26 cellular contexts compared by ENCODE assay signal in the genomic region with DNA sequence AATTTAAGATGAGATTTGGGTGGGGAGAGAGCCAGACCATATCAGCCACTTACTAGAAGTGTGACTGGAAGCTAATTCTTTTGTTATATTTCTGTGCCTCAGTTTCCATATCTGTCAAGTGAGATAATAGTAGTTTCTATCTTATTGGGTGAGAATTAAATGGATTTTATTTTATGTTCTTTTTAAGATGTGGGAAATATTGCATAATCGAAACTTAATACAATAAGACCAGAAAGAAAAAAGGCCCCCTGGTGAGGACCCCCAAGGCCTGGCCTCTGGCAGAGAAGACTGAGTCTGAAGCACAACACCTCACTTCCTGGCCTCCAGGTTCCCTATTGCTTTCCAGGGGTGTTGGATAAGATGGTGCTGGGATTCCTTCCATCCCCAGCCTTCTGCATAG.
"Had no signal": no experiment of that assay in that cellular context is flagged by ENCODE, and none has a peak within 500 bp of the region (broad histone marks: within the 10 kb centered on the region; RNA-seq: fewer than 3 reads in every experiment).

No MANE protein-coding gene starts in this region.

- H3K4me2 ChIP-seq: PC-9 had no signal

- H3K4me1 ChIP-seq: adrenal gland had no signal

- H3K27ac ChIP-seq: adrenal gland, PC-9 had no signal

- H2AFZ ChIP-seq: PC-9 had no signal

- H3K36me3 Mint-ChIP-seq: activated CD4-positive, alpha-beta memory T cell treated with anti-CD3 and anti-CD28 coated beads for 36 hours; activated naive CD8-positive, alpha-beta T cell had no signal

- ATAC-seq: activated T-helper 17 cell treated with anti-CD3 and anti-CD28 coated beads, Interleukin-2, amount 50 U/mL, for 72 hours; T-helper 17 cell had no signal

- H3K4me3 ChIP-seq: adrenal gland, MG63, PC-9 had no signal

- H3K9me3 Mint-ChIP-seq: activated CD4-positive, alpha-beta memory T cell treated with anti-CD3 and anti-CD28 coated beads for 36 hours; activated CD4-positive, alpha-beta T cell treated with anti-CD3 and anti-CD28 coated beads, Interleukin-2, amount 10 ng/mL, durations not matched to agents 7 days and 5 days; activated naive CD4-positive, alpha-beta T cell treated with anti-CD3 and anti-CD28 coated beads for 36 hours; activated T-helper 17 cell treated with anti-CD3 and anti-CD28 coated beads, Interleukin-2, amount 50 U/mL, for 72 hours had no signal

- H3K4me1 Mint-ChIP-seq: activated T-helper 17 cell treated with anti-CD3 and anti-CD28 coated beads, Interleukin-2, amount 50 U/mL, for 72 hours had no signal

- H3K27me3 Mint-ChIP-seq: activated CD4-positive, alpha-beta T cell treated with anti-CD3 and anti-CD28 coated beads, Interleukin-2, amount 10 ng/mL, durations not matched to agents 7 days and 5 days; activated naive CD8-positive, alpha-beta T cell; activated T-helper 17 cell treated with anti-CD3 and anti-CD28 coated beads, Interleukin-2, amount 50 U/mL, for 72 hours had no signal

- H3K27ac Mint-ChIP-seq: activated CD4-positive, alpha-beta memory T cell treated with anti-CD3 and anti-CD28 coated beads for 36 hours; activated CD4-positive, alpha-beta T cell treated with anti-CD3 and anti-CD28 coated beads, Interleukin-2, amount 10 ng/mL, durations not matched to agents 7 days and 5 days; activated naive CD4-positive, alpha-beta T cell treated with anti-CD3 and anti-CD28 coated beads for 36 hours; activated naive CD8-positive, alpha-beta T cell; activated T-helper 17 cell treated with anti-CD3 and anti-CD28 coated beads, Interleukin-2, amount 50 U/mL, for 72 hours; T-helper 17 cell had no signal

- H3K4me3 Mint-ChIP-seq: activated CD4-positive, alpha-beta memory T cell treated with anti-CD3 and anti-CD28 coated beads for 36 hours; activated CD4-positive, alpha-beta T cell treated with anti-CD3 and anti-CD28 coated beads, Interleukin-2, amount 10 ng/mL, durations not matched to agents 7 days and 5 days; activated naive CD4-positive, alpha-beta T cell treated with anti-CD3 and anti-CD28 coated beads for 36 hours; activated naive CD8-positive, alpha-beta T cell; activated T-helper 17 cell treated with anti-CD3 and anti-CD28 coated beads, Interleukin-2, amount 50 U/mL, for 72 hours; T-helper 17 cell had no signal

- H3K9me3 ChIP-seq: adrenal gland, MG63 had no signal

- DNase-seq: activated CD4-positive, alpha-beta memory T cell treated with anti-CD3 and anti-CD28 coated beads for 36 hours; activated CD4-positive, alpha-beta T cell treated with anti-CD3 and anti-CD28 coated beads, Interleukin-2, amount 10 ng/mL, durations not matched to agents 7 days and 5 days; activated CD4-positive, CD25-positive, alpha-beta regulatory T cell; activated CD8-positive, alpha-beta memory T cell treated with anti-CD3 and anti-CD28 coated beads for 24 hours; activated gamma-delta T cell; activated naive CD4-positive, alpha-beta T cell treated with anti-CD3 and anti-CD28 coated beads for 36 hours; activated T-cell treated with anti-CD3 and anti-CD28 coated beads for 4 hours; activated T-cell treated with anti-CD3 and anti-CD28 coated beads, Interleukin-2, amount 50 U/mL, for 48 hours; adrenal gland; anterior cingulate cortex; cerebellar nuclear complex; KG1; MG63; MV-4-11; NCI-H1092 treated with DMSO at 0.1 percent for 48 hours; NCI-H1436; NCI-H1694 treated with DMSO at 0.1 percent for 48 hours; NCI-H2029 treated with DMSO at 0.1 percent for 48 hours; NCI-H446; NCI-H524; PC-9; SHP77 treated with DMSO at 0.1 percent for 48 hours; T-helper 17 cell; T-helper 9 cell had no signal

- H3K36me3 ChIP-seq: adrenal gland, MG63 had no signal
